In the genomic region with DNA sequence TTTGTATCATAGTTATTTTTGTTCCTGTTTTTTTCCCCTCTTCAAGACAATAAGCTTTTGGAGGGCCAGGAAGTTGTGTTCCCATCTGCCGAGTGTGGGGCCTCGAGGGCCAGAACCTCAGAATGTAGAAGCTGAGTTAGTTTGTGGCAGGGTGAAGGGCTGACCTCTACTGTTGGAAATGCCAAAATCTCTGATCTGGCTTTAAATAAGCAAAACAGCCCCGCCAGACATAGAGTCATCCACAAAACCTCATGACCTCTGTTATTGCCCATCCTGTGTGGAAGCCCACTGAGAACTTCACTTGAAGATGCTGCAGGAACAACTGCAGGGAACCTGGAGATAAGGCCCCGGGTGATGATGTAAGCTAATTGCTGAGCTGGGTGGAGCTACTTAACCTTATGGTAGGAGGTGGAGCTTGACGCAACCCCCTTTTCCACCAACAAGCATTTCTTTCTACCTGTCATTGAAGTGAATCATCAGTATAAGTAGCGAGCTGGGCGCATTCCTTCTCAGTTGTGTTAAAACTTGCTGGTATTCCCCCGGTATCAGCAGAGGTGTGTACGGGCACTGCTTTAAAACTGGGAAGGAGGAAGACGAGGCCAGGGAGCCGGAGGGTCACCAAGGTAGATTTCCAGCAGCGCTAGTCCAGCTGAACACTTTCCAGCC, we compare ENCODE assay signal across 12 cellular contexts.
DNase-seq lines count a peak whose midpoint lies in the region; ATAC-seq and TF ChIP-seq lines count a peak whose summit lies in the region.
"Had no signal": no experiment of that assay in that cellular context is flagged by ENCODE, and none has a peak within 500 bp of the region (broad histone marks: within the 10 kb centered on the region; RNA-seq: fewer than 3 reads in every experiment).

No MANE protein-coding gene starts in this region.

- no peaks in the 10 kb centered on the region for H3K36me3 Mint-ChIP-seq in activated naive CD4-positive, alpha-beta T cell treated with anti-CD3 and anti-CD28 coated beads, Interleukin-2, amount 50 U/mL, for 72 hours
- H3K36me3 Mint-ChIP-seq in activated CD8-positive, alpha-beta T cell treated with anti-CD3 and anti-CD28 coated beads for 36 hours (ENCODE audit: low read depth) = no peaks in the 10 kb centered on the region
- H3K36me3 Mint-ChIP-seq: activated naive CD8-positive, alpha-beta T cell treated with anti-CD3 and anti-CD28 coated beads, Interleukin-2, amount 10 ng/mL, durations not matched to agents 7 days and 5 days; naive B cell had no signal

- H3K4me1 ChIP-seq in RWPE2 (ENCODE audit: insufficient read depth, poor library complexity, severe bottlenecking) = peaks cover 49% of the 10 kb centered on the region
- peaks cover 11% of the 10 kb centered on the region for H3K4me1 ChIP-seq in prostate gland (replicated peaks)

- WGBS in prostate gland = 64% methylated on average over 12 of the region's 12 CpGs

- POLR2A ChIA-PET in activated CD8-positive, alpha-beta T cell treated with anti-CD3 and anti-CD28 coated beads for 36 hours (lab: Charles Lee) = no interaction called here

- peak overlapping the region; percentile 91 for H3K27ac ChIP-seq in RWPE2 (ENCODE audit: poor library complexity, severe bottlenecking)
- H3K27ac ChIP-seq in prostate gland = peak overlapping the region; percentile 62 to 69

- H3K36me3 ChIP-seq in RWPE2 (ENCODE audit: low read depth) (0 out of 2 replicates have a peak, but pooled peaks cover 5% of the 10 kb centered on the region), prostate gland (no peaks in the 10 kb centered on the region)

- DNase-seq in RWPE2 (ENCODE audit: low spot score) = peak; percentile 84
- DNase-seq in fibroblast of mammary gland (ENCODE audit: low read depth) = peak; percentile 33
- DNase-seq in prostate gland (ENCODE audit: low spot score) = peak; percentile 70
- no peak for DNase-seq in G401 (ENCODE audit: low spot score)
- DNase-seq in activated naive CD4-positive, alpha-beta T cell treated with anti-CD3 and anti-CD28 coated beads, Interleukin-2, amount 50 U/mL, for 72 hours (ENCODE audit: low spot score in 2 of 2) = no peak
- no peak for DNase-seq in activated CD8-positive, alpha-beta T cell treated with anti-CD3 and anti-CD28 coated beads for 36 hours
- DNase-seq: activated naive CD8-positive, alpha-beta T cell treated with anti-CD3 and anti-CD28 coated beads, Interleukin-2, amount 10 ng/mL, durations not matched to agents 7 days and 5 days; naive B cell had no signal

- in situ Hi-C loops in G401 (cut with HindIII; ENCODE audit: low sequenced_read_pairs) = no loop called here

- H3K27me3 Mint-ChIP-seq in activated CD8-positive, alpha-beta T cell treated with anti-CD3 and anti-CD28 coated beads for 36 hours = peaks cover 7% of the 10 kb centered on the region

- TF ChIP-seq CTCF in RWPE2 (IDR thresholded peaks at IDR 0.05; ENCODE audit: poor library complexity, severe bottlenecking) (peak; percentile 21), fibroblast of mammary gland (conservative IDR thresholded peaks at IDR 0.05; ENCODE audit: control insufficient read depth, insufficient read depth, low read depth, low read length) (no peak), prostate gland (IDR thresholded peaks at IDR 0.05) (no peak)
- no peak for TF ChIP-seq CTCF in activated CD8-positive, alpha-beta T cell treated with anti-CD3 and anti-CD28 coated beads for 36 hours (IDR thresholded peaks at IDR 0.05)

- ATAC-seq in GM18867 (IDR thresholded peaks at IDR 0.05; ENCODE audit: unreplicated experiment) (peak; percentile 43), RWPE2 (ENCODE audit: low read depth) (peak; percentile 60), GM19328 (IDR thresholded peaks at IDR 0.05; ENCODE audit: unreplicated experiment) (no peak)
- ATAC-seq in activated naive CD4-positive, alpha-beta T cell treated with anti-CD3 and anti-CD28 coated beads, Interleukin-2, amount 50 U/mL, for 72 hours = no peak
- no peak for ATAC-seq in activated CD8-positive, alpha-beta T cell treated with anti-CD3 and anti-CD28 coated beads for 36 hours
- ATAC-seq: GM12878 had no signal

- H3K4me3 ChIP-seq in RWPE2 (ENCODE audit: severe bottlenecking) (peak overlapping the region; percentile 50), fibroblast of mammary gland (ENCODE audit: control insufficient read depth, low read depth, low read length) (no peak overlapping the region), prostate gland (peak overlapping the region; percentile 20 to 21)
- H3K4me3 ChIP-seq: GM12878 had no signal

- H3K27ac Mint-ChIP-seq in activated naive CD4-positive, alpha-beta T cell treated with anti-CD3 and anti-CD28 coated beads, Interleukin-2, amount 50 U/mL, for 72 hours = no peak overlapping the region
- no peak overlapping the region for H3K27ac Mint-ChIP-seq in activated CD8-positive, alpha-beta T cell treated with anti-CD3 and anti-CD28 coated beads for 36 hours
- H3K27ac Mint-ChIP-seq: activated naive CD8-positive, alpha-beta T cell treated with anti-CD3 and anti-CD28 coated beads, Interleukin-2, amount 10 ng/mL, durations not matched to agents 7 days and 5 days; naive B cell; stimulated activated naive CD8-positive, alpha-beta T cell treated with anti-CD3 and anti-CD28 coated beads, Interleukin-15, Interleukin-2, amounts not matched to agents 100 ng/mL and 50 ng/mL, for 24 hours had no signal

- H3K4me1 Mint-ChIP-seq in activated CD8-positive, alpha-beta T cell treated with anti-CD3 and anti-CD28 coated beads for 36 hours (ENCODE audit: low read depth) = peaks cover 7% of the 10 kb centered on the region

- no peak overlapping the region for H3K4me3 Mint-ChIP-seq in activated CD8-positive, alpha-beta T cell treated with anti-CD3 and anti-CD28 coated beads for 36 hours
- H3K4me3 Mint-ChIP-seq: activated naive CD8-positive, alpha-beta T cell treated with anti-CD3 and anti-CD28 coated beads, Interleukin-2, amount 10 ng/mL, durations not matched to agents 7 days and 5 days; naive B cell; stimulated activated naive CD8-positive, alpha-beta T cell treated with anti-CD3 and anti-CD28 coated beads, Interleukin-15, Interleukin-2, amounts not matched to agents 100 ng/mL and 50 ng/mL, for 24 hours had no signal

- TF ChIP-seq POLR2A in prostate gland (IDR thresholded peaks at IDR 0.05) = peak; percentile 89

- intact Hi-C loops in prostate gland (cut with DNase I) = no loop called here
- intact Hi-C loops in activated CD8-positive, alpha-beta T cell treated with anti-CD3 and anti-CD28 coated beads for 36 hours (cut with micrococcal nuclease) = no loop called here

- H3K27me3 ChIP-seq in RWPE2 (ENCODE audit: insufficient read depth, poor library complexity, severe bottlenecking) (no peaks in the 10 kb centered on the region), prostate gland (replicated peaks; ENCODE audit: insufficient read depth) (no peaks in the 10 kb centered on the region)

- H3K9me3 Mint-ChIP-seq in activated naive CD4-positive, alpha-beta T cell treated with anti-CD3 and anti-CD28 coated beads, Interleukin-2, amount 50 U/mL, for 72 hours = no peaks in the 10 kb centered on the region
- H3K9me3 Mint-ChIP-seq in activated CD8-positive, alpha-beta T cell treated with anti-CD3 and anti-CD28 coated beads for 36 hours = no peaks in the 10 kb centered on the region
- H3K9me3 Mint-ChIP-seq: activated naive CD8-positive, alpha-beta T cell treated with anti-CD3 and anti-CD28 coated beads, Interleukin-2, amount 10 ng/mL, durations not matched to agents 7 days and 5 days; stimulated activated naive CD8-positive, alpha-beta T cell treated with anti-CD3 and anti-CD28 coated beads, Interleukin-15, Interleukin-2, amounts not matched to agents 100 ng/mL and 50 ng/mL, for 24 hours had no signal

- no peaks in the 10 kb centered on the region for H3K9me3 ChIP-seq in RWPE2 (ENCODE audit: severe bottlenecking)
- H3K9me3 ChIP-seq in prostate gland = no peaks in the 10 kb centered on the region

- CTCF ChIA-PET in activated CD8-positive, alpha-beta T cell treated with anti-CD3 and anti-CD28 coated beads for 36 hours (lab: Charles Lee) = interaction anchor here (1.9 kb wide), 1 partner anchor 178 kb away, joined by 4 read pairs; a partner anchor contains a TSS

Comparison
In these comparisons a context has a peak if more than half of its experiments do, and no peak if none do; other contexts are left out.
1. ATAC-seq: peak in GM18867 (single experiment) and RWPE2 (single experiment); none in activated naive CD4-positive, alpha-beta T cell treated with anti-CD3 and anti-CD28 coated beads, Interleukin-2, amount 50 U/mL, for 72 hours (0 of 2), activated CD8-positive, alpha-beta T cell treated with anti-CD3 and anti-CD28 coated beads for 36 hours (single experiment) and GM19328 (single experiment).
2. DNase-seq: peak in RWPE2 (single experiment), fibroblast of mammary gland (single experiment) and prostate gland (single experiment); none in G401 (single experiment), activated naive CD4-positive, alpha-beta T cell treated with anti-CD3 and anti-CD28 coated beads, Interleukin-2, amount 50 U/mL, for 72 hours (0 of 2) and activated CD8-positive, alpha-beta T cell treated with anti-CD3 and anti-CD28 coated beads for 36 hours (single experiment).